Comparison of ENCODE assay signal across 10 cellular contexts in the genomic region with DNA sequence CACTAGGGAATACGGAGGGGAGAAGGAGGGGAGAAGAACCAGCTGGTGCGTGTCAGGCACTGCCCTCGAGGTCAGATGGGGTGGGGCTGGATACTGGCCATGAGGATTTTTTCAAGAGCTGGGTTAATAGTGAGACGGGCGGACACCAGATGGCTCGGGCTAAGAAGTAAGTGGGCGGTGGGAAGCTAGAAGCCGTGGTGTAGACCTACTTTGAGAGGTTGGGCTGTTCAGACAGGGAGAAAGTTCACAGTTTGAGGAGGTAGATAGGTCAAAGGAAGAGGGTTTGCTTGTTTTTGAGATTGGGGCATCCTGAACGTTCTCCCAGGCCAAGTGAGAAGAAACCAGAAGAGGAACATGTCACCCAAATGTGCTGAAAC.
A peak's percentile ranks its signal among the peaks of the same experiment; 100 is the strongest.
DNase-seq lines count a peak whose midpoint lies in the region; ATAC-seq, FAIRE-seq and TF ChIP-seq lines count a peak whose summit lies in the region.
"Had no signal": no experiment of that assay in that cellular context is flagged by ENCODE, and none has a peak within 500 bp of the region (broad histone marks: within the 10 kb centered on the region; RNA-seq: fewer than 3 reads in every experiment).

No MANE protein-coding gene starts in this region.

- H3K9me3 ChIP-seq in breast epithelium: no peaks in the 10 kb centered on the region
- H3K9me3 ChIP-seq in HepG2 (ENCODE audit: low read length): no peaks in the 10 kb centered on the region
- H3K9me3 ChIP-seq in vagina: no peaks in the 10 kb centered on the region
- H3K9me3 ChIP-seq: mucosa of descending colon had no signal

- no peak for ATAC-seq in WTC11
- no peak for ATAC-seq in HepG2

- H3K27me3 ChIP-seq in breast epithelium: no peaks in the 10 kb centered on the region
- H3K27me3 ChIP-seq in HepG2 (ENCODE audit: control insufficient read depth in 1 of 2, insufficient read depth in 2 of 2, low read length in 2 of 2): no peaks in the 10 kb centered on the region
- H3K27me3 ChIP-seq in vagina: no peaks in the 10 kb centered on the region

- H3K4me2 ChIP-seq in HepG2 (ENCODE audit: low read depth, low read length): no peak overlapping the region

- peaks cover 61% of the 10 kb centered on the region for H3K36me3 Mint-ChIP-seq in MCF 10A (ENCODE audit: insufficient read depth, unreplicated experiment)
- H3K36me3 Mint-ChIP-seq in WTC11: peaks cover 2% of the 10 kb centered on the region; the same call in 1 of the 2 replicates

- BruUV-seq in MCF 10A (replicated peaks; lab: Mats Ljungman, UMichigan) (no TSS peak), HepG2 (replicated peaks; lab: Mats Ljungman, UMichigan) (TSS peak; percentile 30)

- H3K4me3 Mint-ChIP-seq in MCF 10A (ENCODE audit: unreplicated experiment) (no peak overlapping the region), WTC11 (no peak overlapping the region)

- WGBS in HepG2 (ENCODE audit: low lambda C conversion rate): 95% methylated on average over 9 of the region's 9 CpGs

- no peak for TF ChIP-seq RAD21 in HepG2 (CRISPR knock-in tag; IDR thresholded peaks at IDR 0.05)

- H3K4me1 ChIP-seq in breast epithelium (peaks cover 7 to 32% of the 10 kb centered on the region in 2 donors), HepG2 (ENCODE audit: insufficient read depth, low read length) (peaks cover 10% of the 10 kb centered on the region), vagina (peaks cover 97% of the 10 kb centered on the region)

- TF ChIP-seq CTCF in breast epithelium (IDR thresholded peaks at IDR 0.05) (no peak), MCF 10A (IDR thresholded peaks at IDR 0.05; ENCODE audit: unreplicated experiment) (no peak), WTC11 (IDR thresholded peaks at IDR 0.05) (no peak), HepG2 (CRISPR knock-in tag; IDR thresholded peaks at IDR 0.05) (no peak), vagina (IDR thresholded peaks at IDR 0.05) (no peak)

- no peak overlapping the region for H3K9ac ChIP-seq in HepG2 (ENCODE audit: insufficient read depth, low read depth, low read length)

- intact Hi-C loops in breast epithelium (cut with DNase I; ENCODE audit: low total_unique reads): no loop called here
- intact Hi-C loops in MCF 10A (cut with micrococcal nuclease): no loop called here
- intact Hi-C loops in HepG2 (cut with micrococcal nuclease; ENCODE audit: unreplicated experiment): no loop called here
- intact Hi-C loops in vagina (cut with DNase I): no loop called here
- intact Hi-C loops in posterior vena cava (cut with DNase I): no loop called here

- in situ Hi-C loops in HepG2 (cut with HindIII; ENCODE audit: extremely low pct_ligation_motif_present, low pct_unique_long_range_greater_than_20kb): no loop called here

- FAIRE-seq in HepG2 (lab: Jason Lieb, UNC): no peak

- H3K4me3 ChIP-seq in breast epithelium: no peak overlapping the region
- H3K4me3 ChIP-seq in HepG2 (replicated peaks in 1 of 3; ENCODE audit: insufficient read depth in 1 of 3, low read depth in 2 of 3, low read length in 3 of 3): no peak overlapping the region
- H3K4me3 ChIP-seq in vagina: no peak overlapping the region
- H3K4me3 ChIP-seq: mucosa of descending colon had no signal

- no peak overlapping the region for H2AFZ ChIP-seq in HepG2 (ENCODE audit: low read length)

- H3K27ac ChIP-seq in breast epithelium: peak overlapping the region; percentile 73 to 87
- H3K27ac ChIP-seq in HepG2 (ENCODE audit: extremely low read length, insufficient read depth, low read length): no peak overlapping the region
- H3K27ac ChIP-seq in vagina: peak overlapping the region; percentile 85
- H3K27ac ChIP-seq: VCaP had no signal

- H3K27me3 Mint-ChIP-seq in MCF 10A (ENCODE audit: insufficient read depth, unreplicated experiment): no peaks in the 10 kb centered on the region
- no peaks in the 10 kb centered on the region for H3K27me3 Mint-ChIP-seq in WTC11 (ENCODE audit: low read depth)

- DNase-seq in breast epithelium (ENCODE audit: low spot score in 2 of 2): no peak
- no peak for DNase-seq in MCF 10A (ENCODE audit: unreplicated experiment)
- no peak for DNase-seq in WTC11 (ENCODE audit: low spot score)
- DNase-seq in HepG2 (ENCODE audit: low spot score): no peak
- DNase-seq in vagina (ENCODE audit: extremely low spot score in 2 of 2): no peak
- DNase-seq in posterior vena cava (ENCODE audit: low spot score): no peak
- no peak for DNase-seq in NCI-H2107 treated with DMSO at 0.1 percent for 48 hours (lab: John Stamatoyannopoulos, UW; ENCODE audit: unreplicated experiment)
- no peak for DNase-seq in ureter (ENCODE audit: low spot score)

- H3K4me1 Mint-ChIP-seq in MCF 10A (ENCODE audit: insufficient read depth, unreplicated experiment) (peaks cover 28% of the 10 kb centered on the region), WTC11 (peaks cover 29% of the 10 kb centered on the region)

- no peak overlapping the region for H3K27ac Mint-ChIP-seq in MCF 10A (ENCODE audit: low read depth, unreplicated experiment)
- peak overlapping the region; percentile 11; the same call in 1 of the 2 replicates for H3K27ac Mint-ChIP-seq in WTC11

- POLR2A ChIA-PET in MCF 10A (lab: Yijun Ruan, JAX): no interaction called here
- POLR2A ChIA-PET in WTC11 (lab: Charles Lee): no interaction called here
- POLR2A ChIA-PET in HepG2 (lab: Yijun Ruan, JAX): interaction anchor here (1.9 kb wide), 1 partner anchor 10 kb away, joined by 12 read pairs; no protein-coding TSS in a partner anchor

- no peaks in the 10 kb centered on the region for H3K36me3 ChIP-seq in breast epithelium
- peaks cover 14 to 44% of the 10 kb centered on the region in 2 experiments for H3K36me3 ChIP-seq in HepG2 (replicated peaks in 1 of 2; ENCODE audit: control insufficient read depth in 1 of 2, insufficient read depth in 2 of 2, low read length in 2 of 2)
- no peaks in the 10 kb centered on the region for H3K36me3 ChIP-seq in vagina

- TF ChIP-seq POLR2A in breast epithelium (IDR thresholded peaks at IDR 0.05) (no peak), HepG2 (IDR thresholded peaks at IDR 0.05; ENCODE audit: insufficient read depth in 1 of 2, low read depth in 2 of 2, low read length in 2 of 2) (no peak), vagina (IDR thresholded peaks at IDR 0.05) (no peak)

- H3K9me3 Mint-ChIP-seq in MCF 10A (ENCODE audit: unreplicated experiment) (no peaks in the 10 kb centered on the region), WTC11 (no peaks in the 10 kb centered on the region)

- CTCF ChIA-PET in MCF 10A (lab: Yijun Ruan, JAX): interaction anchor here (1.0 to 1.3 kb wide), 4 partner anchors 14 to 50 kb away, joined by 3 to 9 read pairs (median 4); no protein-coding TSS in a partner anchor
- CTCF ChIA-PET in WTC11 (lab: Charles Lee): interaction anchor here (1.1 to 2.1 kb wide), 2 partner anchors 14 to 103 kb away, joined by 5 to 15 read pairs; no protein-coding TSS in a partner anchor
- CTCF ChIA-PET in HepG2 (lab: Yijun Ruan, JAX; ENCODE audit: low intra/inter-chr PET ratio, low total read pairs): no interaction called here

- TF ChIP-seq EP300 in HepG2 (IDR thresholded peaks at IDR 0.05; ENCODE audit: low read depth in 2 of 2, low read length in 2 of 2) (no peak), HepG2 (CRISPR knock-in tag; IDR thresholded peaks at IDR 0.05; ENCODE audit: borderline replicate concordance) (no peak)

- H3K79me2 ChIP-seq in HepG2 (ENCODE audit: insufficient read depth, low read length): peaks cover 45% of the 10 kb centered on the region

- peaks cover 28% of the 10 kb centered on the region; the same call in 1 of the 2 replicates for H4K20me1 ChIP-seq in HepG2 (ENCODE audit: insufficient read depth, low read length)

TF ChIP-seq in WTC11, 78 proteins besides CTCF, POLR2A, EP300 and RAD21 (continues in another document):
- TF ChIP-seq ERG (CRISPR knock-in tag; IDR thresholded peaks at IDR 0.05): no peak
- TF ChIP-seq NFE2L1 (CRISPR knock-in tag; IDR thresholded peaks at IDR 0.05): no peak
- TF ChIP-seq ATF1 (CRISPR knock-in tag; IDR thresholded peaks at IDR 0.05): no peak
- TF ChIP-seq FOXJ3 (CRISPR knock-in tag; IDR thresholded peaks at IDR 0.05; ENCODE audit: borderline replicate concordance): no peak
- TF ChIP-seq ZNF219 (CRISPR knock-in tag; IDR thresholded peaks at IDR 0.05; ENCODE audit: borderline replicate concordance): no peak
- TF ChIP-seq ZNF396 (CRISPR knock-in tag; IDR thresholded peaks at IDR 0.05; ENCODE audit: borderline replicate concordance): no peak

TF ChIP-seq in HepG2, 621 proteins besides CTCF, POLR2A, EP300 and RAD21:
- TF ChIP-seq SMARCC2 (IDR thresholded peaks at IDR 0.05) (no peak), ZNF317 (CRISPR knock-in tag; IDR thresholded peaks at IDR 0.05) (0 out of 2 replicates have a peak, but pooled peaks have one; percentile 46)
TF ChIP-seq in HepG2: peak in this region for 1.
